Comparison of ENCODE assay signal across 13 cellular contexts in the genomic region with DNA sequence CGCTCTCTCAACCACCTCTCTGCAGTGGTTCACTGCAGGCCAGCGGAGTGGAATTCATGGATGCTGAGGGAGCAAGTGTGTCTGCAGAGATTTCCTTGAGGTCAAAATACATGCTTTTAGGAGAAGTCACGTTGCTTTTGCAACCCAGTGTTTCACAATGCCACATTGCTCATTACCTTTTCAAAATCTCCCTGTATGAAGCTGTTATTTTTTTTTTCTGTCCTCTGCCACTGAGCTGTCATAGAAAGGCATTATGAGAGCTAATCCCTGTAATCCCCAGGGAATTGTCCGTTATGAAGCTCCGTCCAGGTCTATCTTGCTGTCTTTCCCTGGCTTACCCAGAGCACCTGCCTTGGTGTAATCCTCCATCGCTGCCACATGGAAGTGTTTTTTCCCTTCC.
DNase-seq lines count a peak whose midpoint lies in the region; ATAC-seq and TF ChIP-seq lines count a peak whose summit lies in the region.
"Had no signal": no experiment of that assay in that cellular context is flagged by ENCODE, and none has a peak within 500 bp of the region (broad histone marks: within the 10 kb centered on the region; RNA-seq: fewer than 3 reads in every experiment).

No MANE protein-coding gene starts in this region.

- peak overlapping the region; percentile 35 for H3K4me3 Mint-ChIP-seq in glutamatergic neuron (ENCODE audit: unreplicated experiment)

- TF ChIP-seq RAD21 in HCT116 (IDR thresholded peaks at IDR 0.05; ENCODE audit: low read depth): no peak

- H3K27me3 Mint-ChIP-seq in glutamatergic neuron (ENCODE audit: unreplicated experiment): peaks cover 9% of the 10 kb centered on the region

- peaks cover 26% of the 10 kb centered on the region for H3K4me1 Mint-ChIP-seq in glutamatergic neuron (ENCODE audit: low read depth, unreplicated experiment)

- no peaks in the 10 kb centered on the region for H4K20me1 ChIP-seq in HCT116 (ENCODE audit: insufficient read depth)

- H3K27me3 ChIP-seq in HCT116 (ENCODE audit: insufficient read depth, low read length): no peaks in the 10 kb centered on the region
- H3K27me3 ChIP-seq: cardiac muscle cell, Peyer's patch, uterus had no signal

- no peaks in the 10 kb centered on the region for H3K9me2 ChIP-seq in HCT116 (ENCODE audit: insufficient read depth)

- DNase-seq in A172 (ENCODE audit: low spot score): peak; percentile 41
- DNase-seq in HCT116 (ENCODE audit: low read depth, low spot score): no peak
- DNase-seq in amniotic epithelial cell (ENCODE audit: low read depth): peak; percentile 97
- DNase-seq in glutamatergic neuron: no peak
- DNase-seq in OCI-M1 (lab: John Stamatoyannopoulos, UW): no peak
- DNase-seq in NK-92 treated with Interleukin-12 subunit alpha and Interleukin-12 subunit beta, amount 100 ng/mL, for 24 hours (lab: John Stamatoyannopoulos, UW): no peak
- DNase-seq: H7, NCI-H1436, Peyer's patch, uterus had no signal

- TF ChIP-seq CTCF in HCT116 (IDR thresholded peaks at IDR 0.05 in 2 of 3, conservative IDR thresholded peaks at IDR 0.05 in 1 of 3; ENCODE audit: borderline replicate concordance in 1 of 3, insufficient read depth in 1 of 3, low read depth in 2 of 3, low read length in 2 of 3) (no peak), glutamatergic neuron (IDR thresholded peaks at IDR 0.05; ENCODE audit: partially characterized antibody, unreplicated experiment) (no peak)

- H3K27ac Mint-ChIP-seq in glutamatergic neuron (ENCODE audit: unreplicated experiment): no peak overlapping the region

- H3K4me2 ChIP-seq in HCT116 (ENCODE audit: low read length): 0 out of 2 replicates have a peak overlapping the region, but pooled peaks have one; percentile 68

- RAD21 ChIA-PET in HCT116 (lab: Charles Lee; ENCODE audit: low non-redundant PET in 1 of 2, low total read pairs in 2 of 2, uncharacterized antibody in 2 of 2, unreplicated experiment in 2 of 2): no interaction called here

- BruUV-seq in HCT116 (replicated peaks; lab: Mats Ljungman, UMichigan): no TSS peak

- CTCF ChIA-PET in HCT116 (lab: Charles Lee): no interaction called here

- no peak overlapping the region for H3K4me3 ChIP-seq in HCT116 (replicated peaks in 1 of 2; ENCODE audit: low read depth in 1 of 2, low read length in 2 of 2)
- H3K4me3 ChIP-seq: cardiac muscle cell, Peyer's patch, uterus had no signal

- no peaks in the 10 kb centered on the region for H3K79me2 ChIP-seq in HCT116 (ENCODE audit: insufficient read depth, low read length)

- H3K27ac ChIP-seq in HCT116 (ENCODE audit: low read depth, low read length): no peak overlapping the region; the same call in 1 of the 2 replicates
- H3K27ac ChIP-seq: cardiac muscle cell, Peyer's patch, uterus had no signal

- POLR2A ChIA-PET in HCT116 (lab: Charles Lee): no interaction called here

- ATAC-seq in HCT116: no peak
- ATAC-seq in HG03045 (IDR thresholded peaks at IDR 0.05; ENCODE audit: unreplicated experiment): no peak
- no peak for ATAC-seq in HG02970 (IDR thresholded peaks at IDR 0.05; ENCODE audit: low FRiP score, unreplicated experiment)

- H3K36me3 ChIP-seq in HCT116 (ENCODE audit: control insufficient read depth in 1 of 2, insufficient read depth in 2 of 2, low read length in 2 of 2): no peaks in the 10 kb centered on the region
- H3K36me3 ChIP-seq: cardiac muscle cell, Peyer's patch, uterus had no signal

- H3K36me3 Mint-ChIP-seq in glutamatergic neuron (ENCODE audit: unreplicated experiment): no peaks in the 10 kb centered on the region

- H3K9me3 ChIP-seq in HCT116 (ENCODE audit: control insufficient read depth in 1 of 2, insufficient read depth in 1 of 2, low read depth in 1 of 2, low read length in 2 of 2): no peaks in the 10 kb centered on the region
- H3K9me3 ChIP-seq: Peyer's patch, uterus had no signal

- intact Hi-C loops in HCT116 (cut with micrococcal nuclease): no loop called here

- no peak for TF ChIP-seq POLR2A in HCT116 (IDR thresholded peaks at IDR 0.05; ENCODE audit: borderline replicate concordance, extremely low read depth, insufficient read depth, insufficient read length)

- peaks cover 14% of the 10 kb centered on the region for H3K9me3 Mint-ChIP-seq in glutamatergic neuron (ENCODE audit: unreplicated experiment)

- H2AFZ ChIP-seq in HCT116 (ENCODE audit: low read depth, low read length, poor library complexity, severe bottlenecking): peak overlapping the region; percentile 51

- H3K4me1 ChIP-seq in HCT116 (ENCODE audit: control insufficient read depth in 1 of 2, insufficient read depth in 2 of 2, low read length in 2 of 2): peaks cover 12 to 19% of the 10 kb centered on the region in 2 experiments
- H3K4me1 ChIP-seq: uterus had no signal

- no peak overlapping the region for H3K9ac ChIP-seq in HCT116 (ENCODE audit: low read length)

TF ChIP-seq in HCT116, 20 proteins besides CTCF, POLR2A, EP300 and RAD21:
- no peak for TF ChIP-seq EGR1 (IDR thresholded peaks at IDR 0.05; ENCODE audit: low read depth)
- TF ChIP-seq, protein P1, sequence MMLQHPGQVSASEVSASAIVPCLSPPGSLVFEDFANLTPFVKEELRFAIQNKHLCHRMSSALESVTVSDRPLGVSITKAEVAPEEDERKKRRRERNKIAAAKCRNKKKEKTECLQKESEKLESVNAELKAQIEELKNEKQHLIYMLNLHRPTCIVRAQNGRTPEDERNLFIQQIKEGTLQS (IDR thresholded peaks at IDR 0.05): no peak
- no peak for TF ChIP-seq ELF1 (IDR thresholded peaks at IDR 0.05; ENCODE audit: borderline replicate concordance, low read depth)
- TF ChIP-seq EZH2 (IDR thresholded peaks at IDR 0.05): no peak
- TF ChIP-seq, protein P2, sequence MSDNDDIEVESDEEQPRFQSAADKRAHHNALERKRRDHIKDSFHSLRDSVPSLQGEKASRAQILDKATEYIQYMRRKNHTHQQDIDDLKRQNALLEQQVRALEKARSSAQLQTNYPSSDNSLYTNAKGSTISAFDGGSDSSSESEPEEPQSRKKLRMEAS (IDR thresholded peaks at IDR 0.05): no peak
- no peak for TF ChIP-seq ZFX (IDR thresholded peaks at IDR 0.05)
- TF ChIP-seq JUND (IDR thresholded peaks at IDR 0.05): no peak
- TF ChIP-seq EZH2phosphoT487 (IDR thresholded peaks at IDR 0.05; ENCODE audit: borderline replicate concordance): no peak
- TF ChIP-seq YY1 (IDR thresholded peaks at IDR 0.05; ENCODE audit: extremely low read depth, insufficient replicate concordance, low read depth, low read length): no peak
- TF ChIP-seq FOSL1 (IDR thresholded peaks at IDR 0.05; ENCODE audit: low read depth): no peak
- no peak for TF ChIP-seq SIN3A (IDR thresholded peaks at IDR 0.05; ENCODE audit: low read depth)
- TF ChIP-seq SRF (IDR thresholded peaks at IDR 0.05; ENCODE audit: low read depth): no peak
- TF ChIP-seq, protein P3, sequence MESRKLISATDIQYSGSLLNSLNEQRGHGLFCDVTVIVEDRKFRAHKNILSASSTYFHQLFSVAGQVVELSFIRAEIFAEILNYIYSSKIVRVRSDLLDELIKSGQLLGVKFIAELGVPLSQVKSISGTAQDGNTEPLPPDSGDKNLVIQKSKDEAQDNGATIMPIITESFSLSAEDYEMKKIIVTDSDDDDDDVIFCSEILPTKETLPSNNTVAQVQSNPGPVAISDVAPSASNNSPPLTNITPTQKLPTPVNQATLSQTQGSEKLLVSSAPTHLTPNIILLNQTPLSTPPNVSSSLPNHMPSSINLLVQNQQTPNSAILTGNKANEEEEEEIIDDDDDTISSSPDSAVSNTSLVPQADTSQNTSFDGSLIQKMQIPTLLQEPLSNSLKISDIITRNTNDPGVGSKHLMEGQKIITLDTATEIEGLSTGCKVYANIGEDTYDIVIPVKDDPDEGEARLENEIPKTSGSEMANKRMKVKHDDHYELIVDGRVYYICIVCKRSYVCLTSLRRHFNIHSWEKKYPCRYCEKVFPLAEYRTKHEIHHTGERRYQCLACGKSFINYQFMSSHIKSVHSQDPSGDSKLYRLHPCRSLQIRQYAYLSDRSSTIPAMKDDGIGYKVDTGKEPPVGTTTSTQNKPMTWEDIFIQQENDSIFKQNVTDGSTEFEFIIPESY (IDR thresholded peaks at IDR 0.05; ENCODE audit: extremely low read depth, insufficient replicate concordance, low read length): no peak
- no peak for TF ChIP-seq TCF7L2 (IDR thresholded peaks at IDR 0.05; ENCODE audit: borderline replicate concordance, extremely low read depth, insufficient read depth, insufficient read length)
- TF ChIP-seq SP1 (IDR thresholded peaks at IDR 0.05; ENCODE audit: low read depth): no peak

Comparison
In these comparisons a context has a peak if more than half of its experiments do, and no peak if none do; other contexts are left out.
1. DNase-seq: peak in A172 (single experiment) and amniotic epithelial cell (single experiment); none in HCT116 (single experiment), glutamatergic neuron (single experiment), OCI-M1 (single experiment) and NK-92 treated with Interleukin-12 subunit alpha and Interleukin-12 subunit beta, amount 100 ng/mL, for 24 hours (single experiment).